32 cellular contexts compared by ENCODE assay signal in genomic region chr20:39364320-39364719, GRCh38.
"Had no signal": no experiment of that assay in that cellular context is flagged by ENCODE, and none has a peak within 500 bp of the region (broad histone marks: within the 10 kb centered on the region; RNA-seq: fewer than 3 reads in every experiment).

No MANE protein-coding gene starts in this region.

- DNase-seq: activated B cell treated with CpG ODN at 0.5 μM for 24 hours; activated CD4-positive, alpha-beta memory T cell treated with anti-CD3 and anti-CD28 coated beads for 36 hours; activated CD4-positive, alpha-beta T cell treated with anti-CD3 and anti-CD28 coated beads for 4 hours; activated CD4-positive, alpha-beta T cell treated with anti-CD3 and anti-CD28 coated beads, Interleukin-2, amount 10 ng/mL, durations not matched to agents 24 days and 14 days; activated CD4-positive, alpha-beta T cell treated with anti-CD3 and anti-CD28 coated beads, Interleukin-2, amount 50 U/mL, for 1 hour; activated CD4-positive, alpha-beta T cell treated with anti-CD3 and anti-CD28 coated beads, Interleukin-2, amount 50 U/mL, for 4 hours; activated CD4-positive, CD25-positive, alpha-beta regulatory T cell treated with anti-CD3 and anti-CD28 coated beads, Interleukin-2, amount 50 U/mL, for 72 hours; activated CD8-positive, alpha-beta memory T cell treated with anti-CD3 and anti-CD28 coated beads, Interleukin-2, amount 50 U/mL, for 4 hours; activated CD8-positive, alpha-beta T cell treated with anti-CD3 and anti-CD28 coated beads for 36 hours; activated effector memory CD4-positive, alpha-beta T cell treated with anti-CD3 and anti-CD28 coated beads, Interleukin-2, amount 50 U/mL, for 16 hours; activated gamma-delta T cell treated with Interleukin-2 at 50 U/mL for 16 hours; activated naive CD4-positive, alpha-beta T cell; activated naive CD4-positive, alpha-beta T cell treated with anti-CD3 and anti-CD28 coated beads for 36 hours; activated naive CD4-positive, alpha-beta T cell treated with anti-CD3 and anti-CD28 coated beads, Interleukin-2, amount 50 U/mL, for 16 hours; activated naive CD8-positive, alpha-beta T cell treated with anti-CD3 and anti-CD28 coated beads for 36 hours; activated T-cell treated with anti-CD3 and anti-CD28 coated beads for 4 hours; activated T-cell treated with anti-CD3 and anti-CD28 coated beads, Interleukin-2, amount 50 U/mL, for 1 hour; activated T-cell treated with anti-CD3 and anti-CD28 coated beads, Interleukin-2, amount 50 U/mL, for 4 hours; activated T-cell treated with anti-CD3 and anti-CD28 coated beads, Interleukin-2, amount 50 U/mL, for 72 hours; adrenal gland; amniotic stem cell; aorta; body of pancreas; brain microvascular endothelial cell; central memory CD4-positive, alpha-beta T cell; T-helper 1 cell; T-helper 2 cell; T-helper 9 cell had no signal

- ATAC-seq: activated CD8-positive, alpha-beta T cell treated with anti-CD3 and anti-CD28 coated beads for 36 hours; activated naive CD4-positive, alpha-beta T cell treated with anti-CD3 and anti-CD28 coated beads, Interleukin-2, amount 50 U/mL, for 72 hours; activated T-cell treated with anti-CD3 and anti-CD28 coated beads, Interleukin-2, amount 50 U/mL, for 4 hours; activated T-cell treated with anti-CD3 and anti-CD28 coated beads, Interleukin-2, amount 50 U/mL, for 72 hours; activated T-helper 17 cell treated with anti-CD3 and anti-CD28 coated beads, Interleukin-2, amount 50 U/mL, for 72 hours; body of pancreas had no signal

- H3K27ac ChIP-seq: adrenal gland, body of pancreas, brain microvascular endothelial cell, breast epithelium, VCaP had no signal

- H3K9me3 ChIP-seq: adrenal gland, body of pancreas, breast epithelium had no signal

- H3K36me3 ChIP-seq: adrenal gland, brain microvascular endothelial cell, breast epithelium had no signal

- H3K27me3 ChIP-seq: adrenal gland, body of pancreas, brain microvascular endothelial cell, breast epithelium had no signal

- H3K4me3 ChIP-seq: adrenal gland, body of pancreas, breast epithelium had no signal

- H3K4me1 ChIP-seq: adrenal gland, body of pancreas, breast epithelium had no signal
